In genomic region chr11:47886096-47886495, GRCh38 we compare ENCODE assay signal across 10 cellular contexts. TPM values are rescaled to one million over a fixed set of nuclear protein-coding genes. Genes with fewer than 3 reads are reported as not detected.
DNase-seq lines count a peak whose midpoint lies in the region; ATAC-seq and TF ChIP-seq lines count a peak whose summit lies in the region.
"Had no signal": no experiment of that assay in that cellular context is flagged by ENCODE, and none has a peak within 500 bp of the region (broad histone marks: within the 10 kb centered on the region; RNA-seq: fewer than 3 reads in every experiment).

No MANE protein-coding gene starts in this region.

- H3K9me2 ChIP-seq in PC-9 (ENCODE audit: insufficient read depth): no peaks in the 10 kb centered on the region

- no peak overlapping the region for H3K27ac ChIP-seq in CD8-positive, alpha-beta memory T cell (ENCODE audit: low read depth, low read length)
- no peak overlapping the region for H3K27ac ChIP-seq in PC-9
- H3K27ac ChIP-seq in colonic mucosa: peak overlapping the region; percentile 39
- H3K27ac ChIP-seq: ascending aorta, SJSA1 had no signal

- CTCF ChIA-PET in CD8-positive, alpha-beta memory T cell (lab: Charles Lee): interaction anchor here (1.2 to 1.7 kb wide), 2 partner anchors 24 to 224 kb away, joined by 3 to 4 read pairs; no protein-coding TSS in a partner anchor
- CTCF ChIA-PET in PC-9 (lab: Charles Lee): interaction anchor here (0.6 kb wide), 1 partner anchor 33 kb away, joined by 3 read pairs; no protein-coding TSS in a partner anchor

- H3K9me3 Mint-ChIP-seq in CD8-positive, alpha-beta memory T cell: no peaks in the 10 kb centered on the region

- H3K4me3 ChIP-seq in CD8-positive, alpha-beta memory T cell (ENCODE audit: low read length): peak overlapping the region; percentile 21
- H3K4me3 ChIP-seq in PC-9 (no peak overlapping the region), colonic mucosa (no peak overlapping the region)
- H3K4me3 ChIP-seq: ascending aorta, SJSA1 had no signal

- POLR2A ChIA-PET in CD8-positive, alpha-beta memory T cell (lab: Charles Lee): interaction anchor here (0.6 kb wide), 1 partner anchor 38 kb away, joined by 4 read pairs; no protein-coding TSS in a partner anchor
- POLR2A ChIA-PET in PC-9 (lab: Charles Lee; ENCODE audit: unreplicated experiment): no interaction called here

- BruUV-seq in PC-9 (replicated peaks; lab: Mats Ljungman, UMichigan): no TSS peak

- no peak overlapping the region for H3K9ac ChIP-seq in colonic mucosa (ENCODE audit: low read depth in 2 of 2, low read length in 2 of 2)

- no peaks in the 10 kb centered on the region for H4K20me1 ChIP-seq in PC-9 (ENCODE audit: insufficient read depth)

- H2AFZ ChIP-seq in PC-9: no peak overlapping the region; the same call in 1 of the 2 replicates

- H3K4me1 Mint-ChIP-seq in CD8-positive, alpha-beta memory T cell: peaks cover 18 to 40% (median 33%) of the 10 kb centered on the region in 3 donors

- H3F3A ChIP-seq in PC-9 (ENCODE audit: insufficient read depth, low read depth): no peaks in the 10 kb centered on the region

- DNase-seq in CD8-positive, alpha-beta memory T cell: no peak
- peak; percentile 32 to 68 for DNase-seq in PC-9
- DNase-seq in colonic mucosa: peak; percentile 26
- DNase-seq in non-pigmented ciliary epithelial cell (ENCODE audit: low read depth): peak; percentile 52
- DNase-seq in cerebellum (ENCODE audit: low spot score): no peak
- no peak for DNase-seq in NCI-H146 treated with DMSO at 0.1 percent for 48 hours (lab: John Stamatoyannopoulos, UW; ENCODE audit: unreplicated experiment)

- no peaks in the 10 kb centered on the region for H3K79me2 ChIP-seq in PC-9 (ENCODE audit: low read depth)

- intact Hi-C loops in PC-9 (cut with micrococcal nuclease; ENCODE audit: unreplicated experiment): no loop called here
- intact Hi-C loops in colonic mucosa (cut with DNase I): no loop called here

- no peaks in the 10 kb centered on the region for H3K9me3 ChIP-seq in CD8-positive, alpha-beta memory T cell (ENCODE audit: low read length)
- H3K9me3 ChIP-seq in PC-9 (ENCODE audit: insufficient read depth, low read depth): no peaks in the 10 kb centered on the region
- no peaks in the 10 kb centered on the region for H3K9me3 ChIP-seq in colonic mucosa
- H3K9me3 ChIP-seq: ascending aorta, SJSA1 had no signal

- H3K27me3 ChIP-seq in CD8-positive, alpha-beta memory T cell (ENCODE audit: insufficient read depth, low read length, poor library complexity, severe bottlenecking): no peaks in the 10 kb centered on the region
- no peaks in the 10 kb centered on the region for H3K27me3 ChIP-seq in PC-9 (ENCODE audit: insufficient read depth, low read depth)
- H3K27me3 ChIP-seq in colonic mucosa: no peaks in the 10 kb centered on the region
- H3K27me3 ChIP-seq: ascending aorta, SJSA1 had no signal

- H3K36me3 ChIP-seq in CD8-positive, alpha-beta memory T cell (ENCODE audit: insufficient read depth, low read length): no peaks in the 10 kb centered on the region
- no peaks in the 10 kb centered on the region for H3K36me3 ChIP-seq in PC-9 (ENCODE audit: low read depth)
- no peaks in the 10 kb centered on the region for H3K36me3 ChIP-seq in colonic mucosa
- H3K36me3 ChIP-seq: ascending aorta, SJSA1 had no signal

- H3K4me3 Mint-ChIP-seq in CD8-positive, alpha-beta memory T cell: peak overlapping the region in 5 of 7 donors; percentile 31 to 73 (median 59)

- H3K36me3 Mint-ChIP-seq in CD8-positive, alpha-beta memory T cell: no peaks in the 10 kb centered on the region

- ATAC-seq in HG03159 (IDR thresholded peaks at IDR 0.05; ENCODE audit: unreplicated experiment) (no peak), HG03139 (IDR thresholded peaks at IDR 0.05; ENCODE audit: unreplicated experiment) (no peak)

- no peak for TF ChIP-seq CTCF in PC-9 (conservative IDR thresholded peaks at IDR 0.05)
- no peak for TF ChIP-seq CTCF in colonic mucosa (IDR thresholded peaks at IDR 0.05)

- H3K4me1 ChIP-seq in CD8-positive, alpha-beta memory T cell (ENCODE audit: insufficient read depth, low read length): peaks cover 51% of the 10 kb centered on the region
- H3K4me1 ChIP-seq in PC-9 (replicated peaks; ENCODE audit: insufficient read depth): no peaks in the 10 kb centered on the region
- H3K4me1 ChIP-seq in colonic mucosa: no peaks in the 10 kb centered on the region
- H3K4me1 ChIP-seq: ascending aorta had no signal

- H3K27ac Mint-ChIP-seq in CD8-positive, alpha-beta memory T cell: peak overlapping the region in 7 of 8 donors; percentile 78 to 96 (median 85)

- no peak overlapping the region for H3K4me2 ChIP-seq in PC-9

- peaks cover 1 to 7% of the 10 kb centered on the region in 2 donors for H3K27me3 Mint-ChIP-seq in CD8-positive, alpha-beta memory T cell

RNA-seq across cellular contexts. Expression of gene NUP160, which starts 37.9 kb away (rescaled TPM):
- 10 to 100 TPM; 65.1 to 69.9 TPM for total RNA-seq in CD8-positive, alpha-beta memory T cell
- 30.0 TPM for polyA plus RNA-seq in CD8-positive, alpha-beta memory T cell
- total RNA-seq in PC-9 (2021): 61.7 and 73.2 TPM in 2 replicates
- 10 to 100 TPM; 22.7 to 35.4 TPM for total RNA-seq in colonic mucosa
- total RNA-seq in cerebellum: 81.5 TPM

Comparison
In these comparisons a context has a peak if more than half of its experiments do, and no peak if none do; other contexts are left out.
1. DNase-seq: peak in PC-9 (2 of 2), colonic mucosa (single experiment) and non-pigmented ciliary epithelial cell (single experiment); none in CD8-positive, alpha-beta memory T cell (0 of 5), cerebellum (single experiment) and NCI-H146 treated with DMSO at 0.1 percent for 48 hours (single experiment).